Comparison of ENCODE assay signal across 18 cellular contexts in the genomic region with DNA sequence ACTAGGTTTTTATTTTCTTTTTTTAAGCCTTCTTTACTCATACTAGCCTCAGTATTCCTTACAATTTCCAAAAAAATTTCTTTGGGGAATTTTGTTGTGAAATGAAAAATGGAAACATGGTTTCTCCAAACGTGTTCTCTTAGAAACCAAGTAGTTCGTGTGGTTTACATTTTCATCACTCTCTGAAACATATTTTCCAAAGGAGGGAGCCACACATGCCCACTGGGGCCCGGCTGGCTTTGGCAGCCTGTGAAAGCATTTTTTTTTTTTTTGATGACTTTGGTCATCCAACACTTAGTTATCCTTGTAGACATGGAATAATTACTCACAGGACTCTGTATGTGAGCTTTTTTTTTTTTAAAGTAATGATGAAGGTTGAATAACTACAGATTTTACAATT.
A peak's percentile ranks its signal among the peaks of the same experiment; 100 is the strongest.
DNase-seq lines count a peak whose midpoint lies in the region; ATAC-seq and TF ChIP-seq lines count a peak whose summit lies in the region.
"Had no signal": no experiment of that assay in that cellular context is flagged by ENCODE, and none has a peak within 500 bp of the region (broad histone marks: within the 10 kb centered on the region; RNA-seq: fewer than 3 reads in every experiment).

No MANE protein-coding gene starts in this region.

- H3K36me3 ChIP-seq in GM23338 (ENCODE audit: insufficient read depth) (no peaks in the 10 kb centered on the region), neural progenitor cell (no peaks in the 10 kb centered on the region), MM.1S (replicated peaks; ENCODE audit: insufficient read depth, low read length) (no peaks in the 10 kb centered on the region)
- H3K36me3 ChIP-seq: BLaER1 treated with 17β-estradiol and CSF1 and Interleukin-3, amounts not matched to agents 10 nM and 100 nM had no signal

- H3K79me2 ChIP-seq in GM23338 (replicated peaks; ENCODE audit: insufficient read depth) = no peaks in the 10 kb centered on the region
- H3K79me2 ChIP-seq in neural progenitor cell (ENCODE audit: low read depth) = no peaks in the 10 kb centered on the region
- no peaks in the 10 kb centered on the region for H3K79me2 ChIP-seq in MM.1S (ENCODE audit: low read length)

- intact Hi-C loops in Right ventricle myocardium superior (cut with DNase I) (no loop called here), cardiac septum (cut with DNase I) (no loop called here)

- H3K36me3 Mint-ChIP-seq in GM23338 (ENCODE audit: low read depth) (no peaks in the 10 kb centered on the region), neural progenitor cell (no peaks in the 10 kb centered on the region)
- H3K36me3 Mint-ChIP-seq: CD8-positive, alpha-beta T cell had no signal

- TF ChIP-seq CTCF in GM23338 (conservative IDR thresholded peaks at IDR 0.05; ENCODE audit: low read depth in 2 of 2) = no peak
- no peak for TF ChIP-seq CTCF in neural progenitor cell (IDR thresholded peaks at IDR 0.05)
- TF ChIP-seq CTCF in MM.1S (IDR thresholded peaks at IDR 0.05; ENCODE audit: low read length) = no peak

- no peak overlapping the region for H3K27ac ChIP-seq in GM23338 (ENCODE audit: low read depth)
- no peak overlapping the region for H3K27ac ChIP-seq in neural progenitor cell
- no peak overlapping the region for H3K27ac ChIP-seq in MM.1S (ENCODE audit: low read length)
- H3K27ac ChIP-seq: BLaER1 treated with 17β-estradiol and CSF1 and Interleukin-3, amounts not matched to agents 10 nM and 100 nM had no signal

- H3K27me3 ChIP-seq in GM23338 (ENCODE audit: insufficient read depth) = no peaks in the 10 kb centered on the region
- H3K27me3 ChIP-seq in neural progenitor cell = no peaks in the 10 kb centered on the region
- H3K27me3 ChIP-seq in MM.1S (replicated peaks; ENCODE audit: insufficient read depth, low read length) = no peaks in the 10 kb centered on the region
- H3K27me3 ChIP-seq: BLaER1 treated with 17β-estradiol and CSF1 and Interleukin-3, amounts not matched to agents 10 nM and 100 nM had no signal

- H3K4me1 ChIP-seq in GM23338 (ENCODE audit: insufficient read depth) (0 out of 2 replicates have a peak, but pooled peaks cover 4% of the 10 kb centered on the region), neural progenitor cell (peaks cover 4% of the 10 kb centered on the region), MM.1S (ENCODE audit: low read length) (no peaks in the 10 kb centered on the region)
- H3K4me1 ChIP-seq: BLaER1 treated with 17β-estradiol and CSF1 and Interleukin-3, amounts not matched to agents 10 nM and 100 nM had no signal

- H3K4me3 Mint-ChIP-seq in GM23338 (no peak overlapping the region), neural progenitor cell (no peak overlapping the region)
- H3K4me3 Mint-ChIP-seq: B cell; CD8-positive, alpha-beta T cell had no signal

- H3K4me2 ChIP-seq in GM23338 (no peak overlapping the region), neural progenitor cell (no peak overlapping the region), MM.1S (ENCODE audit: low read depth, low read length) (no peak overlapping the region)
- H3K4me2 ChIP-seq: BLaER1 treated with 17β-estradiol and CSF1 and Interleukin-3, amounts not matched to agents 10 nM and 100 nM had no signal

- no peaks in the 10 kb centered on the region for H3K9me3 ChIP-seq in neural progenitor cell (ENCODE audit: low read depth)
- H3K9me3 ChIP-seq in MM.1S (replicated peaks; ENCODE audit: insufficient read depth, low read length) = no peaks in the 10 kb centered on the region
- H3K9me3 ChIP-seq: BLaER1 treated with 17β-estradiol and CSF1 and Interleukin-3, amounts not matched to agents 10 nM and 100 nM had no signal

- DNase-seq in Right ventricle myocardium superior (no peak), cardiac septum (ENCODE audit: low spot score) (no peak), GM23338 (ENCODE audit: low spot score) (no peak), neural progenitor cell (ENCODE audit: low spot score) (no peak), MM.1S (no peak), NCI-H748 (lab: John Stamatoyannopoulos, UW; ENCODE audit: unreplicated experiment) (no peak)
- DNase-seq in activated T-cell treated with anti-CD3 and anti-CD28 coated beads, Interleukin-2, amount 50 U/mL, for 1 hour = no peak
- DNase-seq: 8988T; Calu3; CD8-positive, alpha-beta T cell; DMS79 treated with DMSO at 0.1 percent for 48 hours; GF-D8; GOT3; H7 had no signal

- H3K27me3 Mint-ChIP-seq in GM23338 (ENCODE audit: insufficient read depth, low read depth, poor library complexity) (no peaks in the 10 kb centered on the region), neural progenitor cell (ENCODE audit: insufficient read depth, low read depth) (peaks cover under 1% of the 10 kb centered on the region)
- H3K27me3 Mint-ChIP-seq: B cell had no signal

- H3K9me3 Mint-ChIP-seq in GM23338 (no peaks in the 10 kb centered on the region; the same call in 2 of the 3 replicates), neural progenitor cell (peaks cover 13% of the 10 kb centered on the region)
- H3K9me3 Mint-ChIP-seq: CD8-positive, alpha-beta T cell had no signal

- H3K27ac Mint-ChIP-seq in GM23338 = no peak overlapping the region
- no peak overlapping the region for H3K27ac Mint-ChIP-seq in neural progenitor cell
- H3K27ac Mint-ChIP-seq: B cell; CD8-positive, alpha-beta T cell had no signal

- H4K20me1 ChIP-seq in GM23338 (replicated peaks; ENCODE audit: insufficient read depth) (no peaks in the 10 kb centered on the region), neural progenitor cell (ENCODE audit: low read depth) (no peaks in the 10 kb centered on the region), MM.1S (ENCODE audit: insufficient read depth, low read length) (no peaks in the 10 kb centered on the region)
- H4K20me1 ChIP-seq: BLaER1 treated with 17β-estradiol and CSF1 and Interleukin-3, amounts not matched to agents 10 nM and 100 nM had no signal

- peak; percentile 30 for ATAC-seq in Right ventricle myocardium superior (ENCODE audit: poor library complexity)
- ATAC-seq in GM23338 = no peak
- ATAC-seq: CD8-positive, alpha-beta T cell; HCT116; HepG2 had no signal

- H3F3A ChIP-seq in GM23338 (replicated peaks; ENCODE audit: low read depth) = no peaks in the 10 kb centered on the region
- no peaks in the 10 kb centered on the region for H3F3A ChIP-seq in neural progenitor cell (ENCODE audit: low read depth)
- no peaks in the 10 kb centered on the region for H3F3A ChIP-seq in MM.1S (ENCODE audit: insufficient read depth, low read length)

- H3K9ac ChIP-seq in neural progenitor cell = no peak overlapping the region
- H3K9ac ChIP-seq in MM.1S (ENCODE audit: low read length) = no peak overlapping the region
- H3K9ac ChIP-seq: BLaER1 treated with 17β-estradiol and CSF1 and Interleukin-3, amounts not matched to agents 10 nM and 100 nM had no signal

- H3K4me3 ChIP-seq in GM23338 (no peak overlapping the region), neural progenitor cell (no peak overlapping the region), MM.1S (ENCODE audit: low read length) (no peak overlapping the region)
- H3K4me3 ChIP-seq: BLaER1 treated with 17β-estradiol and CSF1 and Interleukin-3, amounts not matched to agents 10 nM and 100 nM had no signal

- H2AFZ ChIP-seq in GM23338 (peak overlapping the region; percentile 70; the same call in 1 of the 2 replicates), neural progenitor cell (replicated peaks) (peak overlapping the region; percentile 57), MM.1S (ENCODE audit: low read length) (no peak overlapping the region)

- peaks cover 21% of the 10 kb centered on the region for H3K9me2 ChIP-seq in GM23338 (ENCODE audit: insufficient read depth)
- no peaks in the 10 kb centered on the region for H3K9me2 ChIP-seq in MM.1S (replicated peaks; ENCODE audit: insufficient read depth, low read length)

- H3K4me1 Mint-ChIP-seq in GM23338 (peaks cover 5% of the 10 kb centered on the region; the same call in 2 of the 3 replicates), neural progenitor cell (peaks cover 17% of the 10 kb centered on the region)
- H3K4me1 Mint-ChIP-seq: B cell had no signal

TF ChIP-seq in GM23338, 12 proteins besides CTCF, POLR2A, EP300 and RAD21 (continues in another document):
- TF ChIP-seq ZNF114 (CRISPR knock-in tag; IDR thresholded peaks at IDR 0.05) (no peak), CREB1 (CRISPR knock-in tag; IDR thresholded peaks at IDR 0.05; ENCODE audit: low read depth) (no peak)
- TF ChIP-seq, protein P1, sequence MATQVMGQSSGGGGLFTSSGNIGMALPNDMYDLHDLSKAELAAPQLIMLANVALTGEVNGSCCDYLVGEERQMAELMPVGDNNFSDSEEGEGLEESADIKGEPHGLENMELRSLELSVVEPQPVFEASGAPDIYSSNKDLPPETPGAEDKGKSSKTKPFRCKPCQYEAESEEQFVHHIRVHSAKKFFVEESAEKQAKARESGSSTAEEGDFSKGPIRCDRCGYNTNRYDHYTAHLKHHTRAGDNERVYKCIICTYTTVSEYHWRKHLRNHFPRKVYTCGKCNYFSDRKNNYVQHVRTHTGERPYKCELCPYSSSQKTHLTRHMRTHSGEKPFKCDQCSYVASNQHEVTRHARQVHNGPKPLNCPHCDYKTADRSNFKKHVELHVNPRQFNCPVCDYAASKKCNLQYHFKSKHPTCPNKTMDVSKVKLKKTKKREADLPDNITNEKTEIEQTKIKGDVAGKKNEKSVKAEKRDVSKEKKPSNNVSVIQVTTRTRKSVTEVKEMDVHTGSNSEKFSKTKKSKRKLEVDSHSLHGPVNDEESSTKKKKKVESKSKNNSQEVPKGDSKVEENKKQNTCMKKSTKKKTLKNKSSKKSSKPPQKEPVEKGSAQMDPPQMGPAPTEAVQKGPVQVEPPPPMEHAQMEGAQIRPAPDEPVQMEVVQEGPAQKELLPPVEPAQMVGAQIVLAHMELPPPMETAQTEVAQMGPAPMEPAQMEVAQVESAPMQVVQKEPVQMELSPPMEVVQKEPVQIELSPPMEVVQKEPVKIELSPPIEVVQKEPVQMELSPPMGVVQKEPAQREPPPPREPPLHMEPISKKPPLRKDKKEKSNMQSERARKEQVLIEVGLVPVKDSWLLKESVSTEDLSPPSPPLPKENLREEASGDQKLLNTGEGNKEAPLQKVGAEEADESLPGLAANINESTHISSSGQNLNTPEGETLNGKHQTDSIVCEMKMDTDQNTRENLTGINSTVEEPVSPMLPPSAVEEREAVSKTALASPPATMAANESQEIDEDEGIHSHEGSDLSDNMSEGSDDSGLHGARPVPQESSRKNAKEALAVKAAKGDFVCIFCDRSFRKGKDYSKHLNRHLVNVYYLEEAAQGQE (IDR thresholded peaks at IDR 0.05; ENCODE audit: unreplicated experiment) = no peak
- TF ChIP-seq, protein P2, sequence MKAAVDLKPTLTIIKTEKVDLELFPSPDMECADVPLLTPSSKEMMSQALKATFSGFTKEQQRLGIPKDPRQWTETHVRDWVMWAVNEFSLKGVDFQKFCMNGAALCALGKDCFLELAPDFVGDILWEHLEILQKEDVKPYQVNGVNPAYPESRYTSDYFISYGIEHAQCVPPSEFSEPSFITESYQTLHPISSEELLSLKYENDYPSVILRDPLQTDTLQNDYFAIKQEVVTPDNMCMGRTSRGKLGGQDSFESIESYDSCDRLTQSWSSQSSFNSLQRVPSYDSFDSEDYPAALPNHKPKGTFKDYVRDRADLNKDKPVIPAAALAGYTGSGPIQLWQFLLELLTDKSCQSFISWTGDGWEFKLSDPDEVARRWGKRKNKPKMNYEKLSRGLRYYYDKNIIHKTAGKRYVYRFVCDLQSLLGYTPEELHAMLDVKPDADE (IDR thresholded peaks at IDR 0.05) = no peak
